Comparison of ENCODE assay signal across 13 cellular contexts in genomic region chr3:9653565-9654248, GRCh38. TPM values are rescaled to one million over a fixed set of nuclear protein-coding genes. Genes with fewer than 3 reads are reported as not detected.
A peak's percentile ranks its signal among the peaks of the same experiment; 100 is the strongest.
DNase-seq lines count a peak whose midpoint lies in the region; ATAC-seq and TF ChIP-seq lines count a peak whose summit lies in the region.
"Had no signal": no experiment of that assay in that cellular context is flagged by ENCODE, and none has a peak within 500 bp of the region (broad histone marks: within the 10 kb centered on the region; RNA-seq: fewer than 3 reads in every experiment).

No MANE protein-coding gene starts in this region.

- H2BK20ac ChIP-seq in H9 (ENCODE audit: low read depth, low read length, poor library complexity, severe bottlenecking) = no peak overlapping the region

- peaks cover 5% of the 10 kb centered on the region; the same call in 1 of the 2 replicates for H3K79me2 ChIP-seq in H9 (ENCODE audit: insufficient read depth, low read length)

- no peak overlapping the region for H2AK5ac ChIP-seq in H9 (ENCODE audit: insufficient read length, low read length)

- peaks cover 0 to 3% (median 0%) of the 10 kb centered on the region in 3 donors for H3K27me3 Mint-ChIP-seq in CD14-positive monocyte (ENCODE audit: low read depth in 3 of 3)
- no peaks in the 10 kb centered on the region for H3K27me3 Mint-ChIP-seq in endodermal cell (ENCODE audit: insufficient read depth)
- H3K27me3 Mint-ChIP-seq in activated T-cell treated with anti-CD3 and anti-CD28 coated beads, Interleukin-2, amount 50 U/mL, for 72 hours (ENCODE audit: low read depth) = no peaks in the 10 kb centered on the region
- peaks cover 1% of the 10 kb centered on the region for H3K27me3 Mint-ChIP-seq in H9 (ENCODE audit: low read depth)

- intact Hi-C loops in CD14-positive monocyte (cut with micrococcal nuclease) = no loop called here

- H4K8ac ChIP-seq in H9 (replicated peaks; ENCODE audit: insufficient read length, low read depth, low read length) = no peak overlapping the region

- no peaks in the 10 kb centered on the region for H3K27me3 ChIP-seq in endodermal cell (ENCODE audit: control insufficient read depth, insufficient read depth, low read length, poor library complexity, severe bottlenecking)
- no peaks in the 10 kb centered on the region for H3K27me3 ChIP-seq in H9 (ENCODE audit: insufficient read depth, low read length)

- peak; percentile 59 for ATAC-seq in GM18868 (IDR thresholded peaks at IDR 0.05; ENCODE audit: unreplicated experiment)
- peak; percentile 36 for ATAC-seq in HG03039 (IDR thresholded peaks at IDR 0.05; ENCODE audit: unreplicated experiment)
- no peak for ATAC-seq in activated T-cell treated with anti-CD3 and anti-CD28 coated beads, Interleukin-2, amount 50 U/mL, for 72 hours (replicated peaks in 1 of 2)
- ATAC-seq in SK-N-SH treated with all-trans-retinoic acid at 6 μM for 48 hours = no peak
- ATAC-seq: left lobe of liver had no signal

- H3K4me2 ChIP-seq in H9 (ENCODE audit: insufficient read depth, insufficient read length, low read length) = no peak overlapping the region

- H4K91ac ChIP-seq in H9 (ENCODE audit: insufficient read length, low read depth, low read length) = no peak overlapping the region

- H3K56ac ChIP-seq in H9 (ENCODE audit: insufficient read length, low read depth, low read length) = no peak overlapping the region

- peaks cover 41% of the 10 kb centered on the region for H3K4me1 Mint-ChIP-seq in CD14-positive monocyte
- peaks cover 27% of the 10 kb centered on the region for H3K4me1 Mint-ChIP-seq in endodermal cell
- peaks cover 29% of the 10 kb centered on the region for H3K4me1 Mint-ChIP-seq in activated T-cell treated with anti-CD3 and anti-CD28 coated beads, Interleukin-2, amount 50 U/mL, for 72 hours (ENCODE audit: low read depth)
- H3K4me1 Mint-ChIP-seq in H9 = peaks cover 9 to 17% of the 10 kb centered on the region in 2 experiments

- H3K27ac ChIP-seq in endodermal cell (ENCODE audit: low read depth, low read length) (no peak overlapping the region), H9 (ENCODE audit: insufficient read length, low read depth, low read length) (no peak overlapping the region)

- WGBS in endodermal cell (ENCODE audit: insufficient coverage in 1 of 2, insufficient read length in 1 of 2), 2 experiments = 94 to 95% methylated on average over 8 to 11 of the region's 11 CpGs
- no CpG with 5 or more reads among the region's 11 CpGs for WGBS in H9 (ENCODE audit: extremely low coverage, insufficient read length, low lambda C conversion rate)

- no peak overlapping the region for H3K9ac ChIP-seq in endodermal cell (ENCODE audit: extremely low read depth, low read length, poor library complexity, severe bottlenecking)
- H3K9ac ChIP-seq in H9 (ENCODE audit: extremely low read depth, insufficient read length, low read length) = no peak overlapping the region

- no peak overlapping the region for H4K5ac ChIP-seq in H9 (ENCODE audit: insufficient read length, low read depth, low read length)

- no peak overlapping the region for H3K23ac ChIP-seq in H9 (ENCODE audit: insufficient read length, low read depth, low read length)

- no peak overlapping the region for H3T11ph ChIP-seq in H9 (ENCODE audit: low read length)

- H3K9me3 ChIP-seq in endodermal cell (ENCODE audit: control insufficient read depth, low read length) (peaks cover 5% of the 10 kb centered on the region), H9 (ENCODE audit: control insufficient read depth, low read depth, low read length) (no peaks in the 10 kb centered on the region)

- no peak overlapping the region for H2AFZ ChIP-seq in H9 (ENCODE audit: low read length)

- in situ Hi-C loops in KBM-7 (cut with MboI; ENCODE audit: low pct_unique_long_range_greater_than_20kb, low sequenced_read_pairs) = no loop called here

- no peaks in the 10 kb centered on the region for H3K79me1 ChIP-seq in H9 (ENCODE audit: insufficient read depth, low read depth, low read length, poor library complexity, severe bottlenecking)

- H3K4me3 Mint-ChIP-seq in CD14-positive monocyte (no peak overlapping the region), endodermal cell (no peak overlapping the region), H9 (no peak overlapping the region)
- no peak overlapping the region for H3K4me3 Mint-ChIP-seq in activated T-cell treated with anti-CD3 and anti-CD28 coated beads, Interleukin-2, amount 50 U/mL, for 72 hours

- H3K4me1 ChIP-seq in endodermal cell (ENCODE audit: control insufficient read depth, insufficient read depth, low read length) (peaks cover 13% of the 10 kb centered on the region), H9 (ENCODE audit: insufficient read depth, low read length) (no peaks in the 10 kb centered on the region)

- H2BK15ac ChIP-seq in H9 (ENCODE audit: low read depth, low read length) = no peak overlapping the region

- no peak overlapping the region for H2BK5ac ChIP-seq in H9 (ENCODE audit: insufficient read length, low read length)

- H2BK12ac ChIP-seq in H9 (ENCODE audit: insufficient read length, low read depth, low read length) = no peak overlapping the region

- no peak overlapping the region for H3K4me3 ChIP-seq in endodermal cell (ENCODE audit: low read length)

- peak overlapping the region in 5 of 7 donors; percentile 17 to 68 (median 38) for H3K27ac Mint-ChIP-seq in CD14-positive monocyte
- H3K27ac Mint-ChIP-seq in endodermal cell = peak overlapping the region; percentile 55
- H3K27ac Mint-ChIP-seq in activated T-cell treated with anti-CD3 and anti-CD28 coated beads, Interleukin-2, amount 50 U/mL, for 72 hours = no peak overlapping the region
- no peak overlapping the region for H3K27ac Mint-ChIP-seq in H9
- H3K27ac Mint-ChIP-seq: activated T-helper 2 cell treated with anti-CD3 and anti-CD28 coated beads, Interferon-gamma antibody, Interleukin-2, Interleukin-4, amounts not matched to agents 10 μg/mL and 5 μg/mL and 100 μg/mL, durations not matched to agents 14 hours and 24 hours and 36 hours had no signal

- H3K9me3 Mint-ChIP-seq in CD14-positive monocyte = peaks cover 0 to 1% (median 0%) of the 10 kb centered on the region in 7 donors
- peaks cover 3% of the 10 kb centered on the region for H3K9me3 Mint-ChIP-seq in endodermal cell
- H3K9me3 Mint-ChIP-seq in activated T-cell treated with anti-CD3 and anti-CD28 coated beads, Interleukin-2, amount 50 U/mL, for 72 hours = no peaks in the 10 kb centered on the region
- no peaks in the 10 kb centered on the region for H3K9me3 Mint-ChIP-seq in H9
- H3K9me3 Mint-ChIP-seq: activated T-helper 2 cell treated with anti-CD3 and anti-CD28 coated beads, Interferon-gamma antibody, Interleukin-2, Interleukin-4, amounts not matched to agents 10 μg/mL and 5 μg/mL and 100 μg/mL, durations not matched to agents 14 hours and 24 hours and 36 hours had no signal

- H2BK120ac ChIP-seq in H9 (ENCODE audit: low read depth, low read length, poor library complexity, severe bottlenecking) = no peak overlapping the region

- H3K18ac ChIP-seq in H9 (ENCODE audit: insufficient read length, low read depth, low read length) = no peak overlapping the region

- H3K36me3 ChIP-seq in endodermal cell (ENCODE audit: control insufficient read depth, insufficient read depth, low read length) = peaks cover 49% of the 10 kb centered on the region

- peaks cover 6% of the 10 kb centered on the region for H3K23me2 ChIP-seq in H9 (ENCODE audit: insufficient read length, low read depth, low read length, poor library complexity, severe bottlenecking)

- H4K20me1 ChIP-seq in H9 (ENCODE audit: control insufficient read depth, insufficient read depth, insufficient read length) = no peaks in the 10 kb centered on the region

- DNase-seq in CD14-positive monocyte (ENCODE audit: low spot score) (no peak), endodermal cell (no peak), H9 (no peak), KBM-7 (no peak)
- DNase-seq in activated T-cell treated with anti-CD3 and anti-CD28 coated beads, Interleukin-2, amount 50 U/mL, for 72 hours = no peak
- DNase-seq: GOT3, nucleus accumbens had no signal

- peaks cover 58 to 79% of the 10 kb centered on the region in 2 donors for H3K36me3 Mint-ChIP-seq in CD14-positive monocyte
- H3K36me3 Mint-ChIP-seq in endodermal cell (ENCODE audit: low read depth) = peaks cover 47% of the 10 kb centered on the region
- H3K36me3 Mint-ChIP-seq in activated T-cell treated with anti-CD3 and anti-CD28 coated beads, Interleukin-2, amount 50 U/mL, for 72 hours (ENCODE audit: insufficient read depth in 2 of 2) = peaks cover 8 to 23% of the 10 kb centered on the region in 2 donors
- peaks cover 19 to 58% (median 43%) of the 10 kb centered on the region in 3 experiments; a peak in 6 of 7 replicates for H3K36me3 Mint-ChIP-seq in H9 (ENCODE audit: insufficient read depth in 1 of 3, low read depth in 3 of 3)

- TF ChIP-seq CTCF in CD14-positive monocyte (IDR thresholded peaks at IDR 0.05) (no peak), endodermal cell (conservative IDR thresholded peaks at IDR 0.05) (no peak), H9 (conservative IDR thresholded peaks at IDR 0.05) (no peak)

- no peak overlapping the region for H3K14ac ChIP-seq in H9 (ENCODE audit: insufficient read depth, low read length)

- H3K4ac ChIP-seq in H9 (ENCODE audit: low read depth, low read length) = no peak overlapping the region

TF ChIP-seq in SK-N-SH treated with all-trans-retinoic acid at 6 μM for 48 hours, 23 proteins besides CTCF, POLR2A, EP300 and RAD21 (continues in another document):
- TF ChIP-seq SNAI2 (CRISPR knock-in tag; IDR thresholded peaks at IDR 0.05) (no peak), ARNTL (CRISPR knock-in tag; IDR thresholded peaks at IDR 0.05; ENCODE audit: borderline replicate concordance, low read depth) (no peak), TCF4 (CRISPR knock-in tag; IDR thresholded peaks at IDR 0.05; ENCODE audit: borderline replicate concordance) (no peak), ZNF8 (CRISPR knock-in tag; IDR thresholded peaks at IDR 0.05) (no peak), GLIS3 (CRISPR knock-in tag; IDR thresholded peaks at IDR 0.05) (no peak), ZC3H10 (CRISPR knock-in tag; IDR thresholded peaks at IDR 0.05) (no peak)

RNA-seq across cellular contexts. Expression of gene MTMR14, which starts 4.4 kb away (rescaled TPM):
- polyA plus RNA-seq in CD14-positive monocyte = 100 to 1,000 TPM; 167 to 174 TPM
- total RNA-seq in endodermal cell (10 to 100 TPM; 41.8 to 47.9 TPM), H9 (2021) (50.6 and 54.2 TPM in 2 replicates)
- 38.1 TPM for polyA plus RNA-seq in endodermal cell (2013, experiment 1 of 2)
- polyA plus RNA-seq in endodermal cell (2013, experiment 2 of 2) = 33.9 TPM
- total RNA-seq in activated T-cell treated with anti-CD3 and anti-CD28 coated beads, Interleukin-2, amount 50 U/mL, for 72 hours = 10 to 100 TPM; 49.4 to 58.7 TPM

RNA-seq across cellular contexts. Expression of gene CPNE9, which starts 49.9 kb away (rescaled TPM):
- under 1 TPM in 1 of 2 donors, not detected in 1; 0.51 TPM for polyA plus RNA-seq in CD14-positive monocyte
- under 1 TPM; 0.15 to 0.62 TPM for total RNA-seq in endodermal cell
- 2.7 TPM for polyA plus RNA-seq in endodermal cell (2013, experiment 1 of 2)
- 1.7 TPM for polyA plus RNA-seq in endodermal cell (2013, experiment 2 of 2)
- under 1 TPM; 0.46 to 0.77 TPM for total RNA-seq in activated T-cell treated with anti-CD3 and anti-CD28 coated beads, Interleukin-2, amount 50 U/mL, for 72 hours
- 3.5 and 3.8 TPM in 2 replicates for total RNA-seq in H9 (2021)
- total RNA-seq: A673, left lobe of liver had no signal

Comparison
In these comparisons a context has a peak if more than half of its experiments do, and no peak if none do; other contexts are left out.
1. H3K27ac Mint-ChIP-seq: peak in CD14-positive monocyte (5 of 7) and endodermal cell (single experiment); none in activated T-cell treated with anti-CD3 and anti-CD28 coated beads, Interleukin-2, amount 50 U/mL, for 72 hours (single experiment) and H9 (0 of 3).
2. ATAC-seq: peak in GM18868 (single experiment) and HG03039 (single experiment); none in activated T-cell treated with anti-CD3 and anti-CD28 coated beads, Interleukin-2, amount 50 U/mL, for 72 hours (0 of 2) and SK-N-SH treated with all-trans-retinoic acid at 6 μM for 48 hours (single experiment).